ENCODE assay signal across 8 cellular contexts in the genomic region with DNA sequence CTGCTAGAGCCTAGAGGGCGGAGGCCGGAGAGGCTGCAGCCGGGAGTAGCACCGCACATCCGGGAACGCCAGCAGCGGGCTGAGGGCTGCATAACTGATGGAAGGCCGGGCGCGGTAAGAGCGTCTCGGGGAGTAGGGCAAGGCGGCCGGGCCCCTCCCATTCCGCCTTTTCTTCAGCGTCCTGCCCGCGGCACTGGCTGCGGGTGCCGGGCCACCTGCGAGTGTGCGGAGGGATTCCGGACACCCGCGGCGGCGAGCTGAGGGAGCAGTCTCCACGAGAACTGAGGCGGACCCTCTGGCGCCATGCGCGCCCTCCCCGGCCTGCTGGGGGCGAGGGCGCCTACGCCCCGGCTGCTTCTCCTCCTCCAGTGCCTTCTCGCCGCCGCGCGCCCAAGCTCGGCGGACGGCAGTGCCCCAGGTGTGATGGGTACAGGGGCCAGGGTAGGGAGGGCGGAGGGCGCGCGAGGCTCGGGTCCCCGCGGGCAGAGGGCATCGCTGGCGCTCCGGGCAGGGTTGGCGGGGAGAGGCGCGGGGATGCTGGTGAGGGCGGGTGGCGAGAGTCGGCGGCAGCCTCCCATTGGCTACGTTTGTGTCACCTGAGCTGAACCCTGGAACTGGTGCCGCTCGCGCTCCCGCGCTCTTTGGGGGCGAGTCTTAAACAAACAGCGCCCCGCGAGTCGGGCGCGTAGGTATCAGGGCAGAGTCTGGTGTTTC.
DNase-seq lines count a peak whose midpoint lies in the region; ATAC-seq and TF ChIP-seq lines count a peak whose summit lies in the region.

No MANE protein-coding gene starts in this region.

- peaks cover 0 to 38% (median 0%) of the 10 kb centered on the region in 12 donors for H3K4me1 ChIP-seq in heart left ventricle

- DNase-seq in CMK (ENCODE audit: low read depth) (peak; percentile 59), RPMI8226 (peak; percentile 93), heart left ventricle (peak; percentile 30 to 80 (median 43)), posterior vena cava (ENCODE audit: low spot score) (peak; percentile 84), ureter (ENCODE audit: low spot score) (peak; percentile 49), NCI-H526 (lab: John Stamatoyannopoulos, UW) (no peak)
- DNase-seq in activated naive CD4-positive, alpha-beta T cell treated with Interleukin-2 at 50 U/mL for 16 hours: peak; percentile 86

- WGBS in heart left ventricle, 4 donors: 1 to 5% (median 3%) methylated on average over 20 to 75 of the region's 75 CpGs

- TF ChIP-seq CTCF in heart left ventricle (IDR thresholded peaks at IDR 0.05): no peak

- intact Hi-C loops in heart left ventricle (cut with DNase I): no loop called here
- intact Hi-C loops in posterior vena cava (cut with DNase I): no loop called here

- ATAC-seq in HG03571 (IDR thresholded peaks at IDR 0.05; ENCODE audit: unreplicated experiment): peak; percentile 57
- ATAC-seq in heart left ventricle: peak in 3 of 4 donors; percentile 57 to 79 (median 58)

- peak overlapping the region; percentile 16 to 71 (median 44) for H3K4me3 ChIP-seq in heart left ventricle

- no peak for TF ChIP-seq POLR2A in heart left ventricle (IDR thresholded peaks at IDR 0.05)

- peaks cover 7 to 62% (median 23%) of the 10 kb centered on the region in 9 donors for H3K27me3 ChIP-seq in heart left ventricle

- H3K36me3 ChIP-seq in heart left ventricle: no peaks in the 10 kb centered on the region

- peak overlapping the region in 1 of 12 donors; percentile 79 for H3K27ac ChIP-seq in heart left ventricle

- peaks cover 0 to 8% (median 0%) of the 10 kb centered on the region in 12 donors for H3K9me3 ChIP-seq in heart left ventricle

Comparison
In these comparisons a context has a peak if more than half of its experiments do, and no peak if none do; other contexts are left out.
1. DNase-seq: peak in CMK (single experiment), RPMI8226 (single experiment), activated naive CD4-positive, alpha-beta T cell treated with Interleukin-2 at 50 U/mL for 16 hours (single experiment), heart left ventricle (5 of 5), posterior vena cava (single experiment) and ureter (single experiment); none in NCI-H526 (0 of 2).